Comparison of ENCODE assay signal across 13 cellular contexts in the genomic region with DNA sequence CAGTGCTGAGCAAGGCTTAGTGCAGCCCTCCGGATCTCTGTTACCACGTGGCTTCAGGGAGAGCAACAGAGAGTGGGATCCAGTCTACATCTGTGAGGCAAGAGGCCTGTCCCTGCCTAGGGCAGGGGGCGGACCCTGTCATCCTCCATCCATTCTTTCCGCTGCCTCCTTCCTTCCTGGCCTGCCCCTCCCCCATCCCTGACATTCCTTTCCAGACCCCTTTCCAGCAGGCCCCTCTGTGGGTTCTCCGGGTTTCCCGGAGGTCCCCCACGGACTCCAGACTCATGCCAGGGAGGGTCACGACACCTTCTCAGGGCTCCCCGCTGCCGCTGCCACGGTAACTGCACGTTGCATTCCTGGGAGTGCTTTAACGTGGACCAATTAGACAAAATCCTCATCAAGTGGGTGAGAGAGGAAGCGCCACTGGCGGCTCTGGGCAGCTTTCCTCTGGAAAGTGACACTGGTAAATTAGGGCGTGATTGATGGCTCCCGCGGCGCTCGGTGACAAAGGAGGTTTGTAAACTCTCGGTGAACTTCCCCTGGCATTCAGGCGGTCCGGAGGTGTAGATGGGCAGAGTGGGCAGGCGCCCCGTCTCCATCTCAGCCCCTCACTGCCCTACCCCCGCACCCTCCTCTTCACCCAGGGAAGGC. TPM values are rescaled to one million over a fixed set of nuclear protein-coding genes. Genes with fewer than 3 reads are reported as not detected.
DNase-seq lines count a peak whose midpoint lies in the region; ATAC-seq and TF ChIP-seq lines count a peak whose summit lies in the region.
"Had no signal": no experiment of that assay in that cellular context is flagged by ENCODE, and none has a peak within 500 bp of the region (broad histone marks: within the 10 kb centered on the region; RNA-seq: fewer than 3 reads in every experiment).

No MANE protein-coding gene starts in this region.

- no peaks in the 10 kb centered on the region for H4K20me1 ChIP-seq in neural cell (ENCODE audit: insufficient read depth)
- H4K20me1 ChIP-seq in PC-3 (ENCODE audit: low read length): no peaks in the 10 kb centered on the region

- H3K9ac ChIP-seq in neural cell (ENCODE audit: low read length) (peak overlapping the region; percentile 34), PC-3 (ENCODE audit: low read length) (no peak overlapping the region)

- ATAC-seq in body of pancreas (peak; percentile 43), PC-3 (no peak), sciatic nerve (no peak)
- ATAC-seq in activated CD4-positive, alpha-beta T cell treated with anti-CD3 and anti-CD28 coated beads for 36 hours: no peak

- no peaks in the 10 kb centered on the region for H3F3A ChIP-seq in neural cell (ENCODE audit: insufficient read depth, low read length, poor library complexity, severe bottlenecking)
- H3F3A ChIP-seq in PC-3 (ENCODE audit: low read length, unreplicated experiment): no peaks in the 10 kb centered on the region

- no peak for TF ChIP-seq RAD21 in neural cell (conservative IDR thresholded peaks at IDR 0.05)

- no peak overlapping the region for H3K4me3 ChIP-seq in body of pancreas
- H3K4me3 ChIP-seq in neural cell (ENCODE audit: low read length): peak overlapping the region; percentile 53
- no peak overlapping the region for H3K4me3 ChIP-seq in PC-3 (ENCODE audit: low read length)
- H3K4me3 ChIP-seq: upper lobe of left lung had no signal

- BruUV-seq in PC-3 (replicated peaks; lab: Mats Ljungman, UMichigan): no TSS peak

- peak; percentile 49 for TF ChIP-seq EP300 in neural cell (conservative IDR thresholded peaks at IDR 0.05; ENCODE audit: poor library complexity, severe bottlenecking)

- H3K9me3 ChIP-seq in body of pancreas (no peaks in the 10 kb centered on the region), neural cell (ENCODE audit: low read length) (no peaks in the 10 kb centered on the region), PC-3 (ENCODE audit: low read length) (no peaks in the 10 kb centered on the region)
- H3K9me3 ChIP-seq: upper lobe of left lung had no signal

- H3K27me3 ChIP-seq in body of pancreas (no peaks in the 10 kb centered on the region), neural cell (ENCODE audit: insufficient read depth, low read depth, low read length) (no peaks in the 10 kb centered on the region), PC-3 (ENCODE audit: low read length) (peaks cover 4% of the 10 kb centered on the region)
- H3K27me3 ChIP-seq: brain microvascular endothelial cell, upper lobe of left lung had no signal

- H2AFZ ChIP-seq in neural cell (ENCODE audit: low read depth, low read length) (no peak overlapping the region), PC-3 (ENCODE audit: low read length) (no peak overlapping the region)

- no peaks in the 10 kb centered on the region for H3K36me3 Mint-ChIP-seq in activated CD4-positive, alpha-beta T cell treated with anti-CD3 and anti-CD28 coated beads for 36 hours (ENCODE audit: low read depth)
- H3K36me3 Mint-ChIP-seq: naive B cell had no signal

- DNase-seq in ELF-1 (ENCODE audit: low read depth, low spot score): peak; percentile 95
- DNase-seq in NCI-H128 (lab: John Stamatoyannopoulos, UW; ENCODE audit: unreplicated experiment): peak; percentile 60
- DNase-seq in body of pancreas: peak in 2 of 4 donors; percentile 38 to 46
- DNase-seq in GF-D8 (lab: John Stamatoyannopoulos, UW): no peak
- DNase-seq in PC-3: no peak
- DNase-seq in sciatic nerve (ENCODE audit: low spot score): no peak
- no peak for DNase-seq in activated CD4-positive, alpha-beta T cell treated with anti-CD3 and anti-CD28 coated beads for 36 hours
- DNase-seq: brain microvascular endothelial cell; naive B cell; stimulated activated CD4-positive, alpha-beta T cell treated with anti-CD3 and anti-CD28 coated beads, Interleukin-2, amount 100 ng/mL, for 48 hours; upper lobe of left lung had no signal

- H3K4me2 ChIP-seq in neural cell (ENCODE audit: low read length): peak overlapping the region; percentile 51
- no peak overlapping the region for H3K4me2 ChIP-seq in PC-3 (ENCODE audit: low read length)

- TF ChIP-seq POLR2A in body of pancreas (IDR thresholded peaks at IDR 0.05): no peak

- 57 to 61% methylated on average over 24 to 26 of the region's 26 CpGs for WGBS in body of pancreas, 2 donors

- H3K27ac Mint-ChIP-seq in activated CD4-positive, alpha-beta T cell treated with anti-CD3 and anti-CD28 coated beads for 36 hours: no peak overlapping the region
- H3K27ac Mint-ChIP-seq: naive B cell had no signal

- H3K36me3 ChIP-seq in body of pancreas (replicated peaks in 1 of 2; ENCODE audit: insufficient read depth in 1 of 2, low read depth in 2 of 2): no peaks in the 10 kb centered on the region
- no peaks in the 10 kb centered on the region for H3K36me3 ChIP-seq in neural cell (ENCODE audit: insufficient read depth, low read length)
- H3K36me3 ChIP-seq in PC-3 (ENCODE audit: low read depth, low read length): no peaks in the 10 kb centered on the region
- H3K36me3 ChIP-seq: brain microvascular endothelial cell had no signal

- H3K9me2 ChIP-seq in neural cell (ENCODE audit: insufficient read depth, low read length): no peaks in the 10 kb centered on the region
- no peaks in the 10 kb centered on the region for H3K9me2 ChIP-seq in PC-3 (replicated peaks; ENCODE audit: low read length)

- TF ChIP-seq CTCF in body of pancreas (IDR thresholded peaks at IDR 0.05) (no peak), neural cell (IDR thresholded peaks at IDR 0.05; ENCODE audit: poor library complexity, severe bottlenecking) (peak; percentile 15), PC-3 (conservative IDR thresholded peaks at IDR 0.05; ENCODE audit: low read depth, low read length) (no peak)

- no peaks in the 10 kb centered on the region for H3K9me3 Mint-ChIP-seq in activated CD4-positive, alpha-beta T cell treated with anti-CD3 and anti-CD28 coated beads for 36 hours (ENCODE audit: low read depth)
- H3K9me3 Mint-ChIP-seq: naive B cell had no signal

- POLR2A ChIA-PET in PC-3 (lab: Charles Lee; ENCODE audit: unreplicated experiment): no interaction called here
- POLR2A ChIA-PET in activated CD4-positive, alpha-beta T cell treated with anti-CD3 and anti-CD28 coated beads for 36 hours (lab: Charles Lee): no interaction called here

- CTCF ChIA-PET in PC-3 (lab: Charles Lee): no interaction called here
- CTCF ChIA-PET in activated CD4-positive, alpha-beta T cell treated with anti-CD3 and anti-CD28 coated beads for 36 hours (lab: Charles Lee): interaction anchor here (0.6 to 0.7 kb wide), 2 partner anchors 49 to 103 kb away, joined by 3 to 5 read pairs; no protein-coding TSS in a partner anchor

- H3K27me3 Mint-ChIP-seq in activated CD4-positive, alpha-beta T cell treated with anti-CD3 and anti-CD28 coated beads for 36 hours: peaks cover 22% of the 10 kb centered on the region

- H3K79me2 ChIP-seq in neural cell (replicated peaks; ENCODE audit: insufficient read depth, low read length): no peaks in the 10 kb centered on the region
- no peaks in the 10 kb centered on the region for H3K79me2 ChIP-seq in PC-3 (ENCODE audit: low read length)

- no peak overlapping the region for H3K4me3 Mint-ChIP-seq in activated CD4-positive, alpha-beta T cell treated with anti-CD3 and anti-CD28 coated beads for 36 hours

- no peaks in the 10 kb centered on the region for H3K4me1 Mint-ChIP-seq in activated CD4-positive, alpha-beta T cell treated with anti-CD3 and anti-CD28 coated beads for 36 hours

- peaks cover 36% of the 10 kb centered on the region for H3K4me1 ChIP-seq in body of pancreas
- H3K4me1 ChIP-seq in PC-3 (ENCODE audit: insufficient read depth, low read length): no peaks in the 10 kb centered on the region

- H3K27ac ChIP-seq in body of pancreas (peak overlapping the region in 2 of 4 donors; percentile 29 to 30), neural cell (ENCODE audit: low read length) (peak overlapping the region; percentile 28), PC-3 (ENCODE audit: low read length) (no peak overlapping the region)
- H3K27ac ChIP-seq: brain microvascular endothelial cell had no signal

- intact Hi-C loops in body of pancreas (cut with DNase I): no loop called here
- intact Hi-C loops in PC-3 (cut with micrococcal nuclease): no loop called here
- intact Hi-C loops in sciatic nerve (cut with DNase I): no loop called here
- intact Hi-C loops in activated CD4-positive, alpha-beta T cell treated with anti-CD3 and anti-CD28 coated beads for 36 hours (cut with DNase I, micrococcal nuclease): no loop called here

TF ChIP-seq in neural cell, 6 proteins besides CTCF, POLR2A, EP300 and RAD21:
- no peak for TF ChIP-seq POLR2AphosphoS5 (IDR thresholded peaks at IDR 0.05)
- TF ChIP-seq, protein P1, sequence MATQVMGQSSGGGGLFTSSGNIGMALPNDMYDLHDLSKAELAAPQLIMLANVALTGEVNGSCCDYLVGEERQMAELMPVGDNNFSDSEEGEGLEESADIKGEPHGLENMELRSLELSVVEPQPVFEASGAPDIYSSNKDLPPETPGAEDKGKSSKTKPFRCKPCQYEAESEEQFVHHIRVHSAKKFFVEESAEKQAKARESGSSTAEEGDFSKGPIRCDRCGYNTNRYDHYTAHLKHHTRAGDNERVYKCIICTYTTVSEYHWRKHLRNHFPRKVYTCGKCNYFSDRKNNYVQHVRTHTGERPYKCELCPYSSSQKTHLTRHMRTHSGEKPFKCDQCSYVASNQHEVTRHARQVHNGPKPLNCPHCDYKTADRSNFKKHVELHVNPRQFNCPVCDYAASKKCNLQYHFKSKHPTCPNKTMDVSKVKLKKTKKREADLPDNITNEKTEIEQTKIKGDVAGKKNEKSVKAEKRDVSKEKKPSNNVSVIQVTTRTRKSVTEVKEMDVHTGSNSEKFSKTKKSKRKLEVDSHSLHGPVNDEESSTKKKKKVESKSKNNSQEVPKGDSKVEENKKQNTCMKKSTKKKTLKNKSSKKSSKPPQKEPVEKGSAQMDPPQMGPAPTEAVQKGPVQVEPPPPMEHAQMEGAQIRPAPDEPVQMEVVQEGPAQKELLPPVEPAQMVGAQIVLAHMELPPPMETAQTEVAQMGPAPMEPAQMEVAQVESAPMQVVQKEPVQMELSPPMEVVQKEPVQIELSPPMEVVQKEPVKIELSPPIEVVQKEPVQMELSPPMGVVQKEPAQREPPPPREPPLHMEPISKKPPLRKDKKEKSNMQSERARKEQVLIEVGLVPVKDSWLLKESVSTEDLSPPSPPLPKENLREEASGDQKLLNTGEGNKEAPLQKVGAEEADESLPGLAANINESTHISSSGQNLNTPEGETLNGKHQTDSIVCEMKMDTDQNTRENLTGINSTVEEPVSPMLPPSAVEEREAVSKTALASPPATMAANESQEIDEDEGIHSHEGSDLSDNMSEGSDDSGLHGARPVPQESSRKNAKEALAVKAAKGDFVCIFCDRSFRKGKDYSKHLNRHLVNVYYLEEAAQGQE (IDR thresholded peaks at IDR 0.05; ENCODE audit: borderline replicate concordance): peak; percentile 36

RNA-seq across cellular contexts. Expression of a gene that starts 11.4 kb away (rescaled TPM):
- 10 to 100 TPM; 12.9 to 14.5 TPM for total RNA-seq in body of pancreas
- 0.92 and 1.6 TPM in 2 replicates for polyA plus RNA-seq in neural cell
- 0.35 and 1.5 TPM in 2 replicates for polyA minus RNA-seq in neural cell
- 0.04 TPM in 1 of 2 replicates, not detected in the other for total RNA-seq in PC-3 (2014; rRNA removed)
- total RNA-seq in sciatic nerve: 57.2 TPM
- total RNA-seq in activated CD4-positive, alpha-beta T cell treated with anti-CD3 and anti-CD28 coated beads for 36 hours: not detected
- total RNA-seq: activated CD8-positive, alpha-beta memory T cell treated with anti-CD3 and anti-CD28 coated beads for 36 hours had no signal

Comparison
In these comparisons a context has a peak if more than half of its experiments do, and no peak if none do; other contexts are left out.
1. DNase-seq: peak in ELF-1 (single experiment) and NCI-H128 (single experiment); none in GF-D8 (single experiment), PC-3 (single experiment), sciatic nerve (single experiment) and activated CD4-positive, alpha-beta T cell treated with anti-CD3 and anti-CD28 coated beads for 36 hours (single experiment).
2. RNA of a gene that starts 11.4 kb away (total RNA-seq): 57.2 TPM in sciatic nerve (single experiment) and 12.9 to 14.5 TPM in body of pancreas; 0.04 TPM in PC-3 and not detected in activated CD4-positive, alpha-beta T cell treated with anti-CD3 and anti-CD28 coated beads for 36 hours; every median in the first group is over 10 times any median in the second.